In genomic region chr5:129284010-129284409, GRCh38 we compare ENCODE assay signal across 18 cellular contexts.
"Had no signal": no experiment of that assay in that cellular context is flagged by ENCODE, and none has a peak within 500 bp of the region (broad histone marks: within the 10 kb centered on the region; RNA-seq: fewer than 3 reads in every experiment).

No MANE protein-coding gene starts in this region.

- DNase-seq: KBM-7, MV-4-11, NCI-H1048, NCI-H1105, NCI-H1417, NCI-H1436 treated with DMSO at 0.1 percent for 48 hours, NCI-H1694, NCI-H1930, NCI-H2081, NCI-H2107, NCI-H2227 treated with DMSO at 0.1 percent for 48 hours, NCI-H524, NCI-H69, NCI-H774, SHP77, SK-N-SH, SW 1271 had no signal

- H3K27ac ChIP-seq: RWPE1 had no signal

- H3K9ac ChIP-seq: SK-N-SH had no signal

- H3K9me3 ChIP-seq: SK-N-SH had no signal
